ENCODE assay signal across 14 cellular contexts in the genomic region with DNA sequence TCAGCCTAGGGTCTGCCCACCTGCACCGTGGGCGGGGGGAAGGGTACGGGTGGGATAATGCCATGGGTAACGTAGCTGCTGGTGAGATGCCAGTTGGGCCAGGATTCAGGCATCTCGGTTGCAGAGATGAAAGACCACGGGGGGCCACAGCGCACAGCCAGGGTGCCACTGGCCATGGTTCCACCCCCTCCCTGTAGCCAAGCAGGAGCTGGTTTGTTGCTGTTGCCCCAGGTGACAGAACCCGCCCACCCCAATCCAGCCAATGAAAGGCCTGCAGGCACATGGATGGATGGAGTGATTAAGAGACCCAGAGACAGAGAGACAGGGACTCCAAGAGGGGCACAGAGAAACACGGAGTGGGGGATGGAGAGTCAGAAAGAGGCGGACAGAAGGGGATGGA. TPM values are rescaled to one million over a fixed set of nuclear protein-coding genes. Genes with fewer than 3 reads are reported as not detected.
DNase-seq lines count a peak whose midpoint lies in the region; ATAC-seq, FAIRE-seq and TF ChIP-seq lines count a peak whose summit lies in the region.
"Had no signal": no experiment of that assay in that cellular context is flagged by ENCODE, and none has a peak within 500 bp of the region (broad histone marks: within the 10 kb centered on the region; RNA-seq: fewer than 3 reads in every experiment).

No MANE protein-coding gene starts in this region.

- peak overlapping the region; percentile 70 for H3K4me3 Mint-ChIP-seq in mesothelial cell of epicardium

- peaks cover 4% of the 10 kb centered on the region; the same call in 1 of the 2 replicates for H4K20me1 ChIP-seq in K562 (replicated peaks; ENCODE audit: control insufficient read depth, insufficient read depth, low read length)

- H3K79me2 ChIP-seq in K562 (ENCODE audit: control insufficient read depth, insufficient read depth, low read length) = no peaks in the 10 kb centered on the region

- peaks cover 26% of the 10 kb centered on the region for H3K27me3 Mint-ChIP-seq in mesothelial cell of epicardium (ENCODE audit: low read depth)

- H3K9me3 ChIP-seq in K562 (replicated peaks; ENCODE audit: control insufficient read depth, insufficient read depth, low read depth, low read length) = no peaks in the 10 kb centered on the region
- H3K9me3 ChIP-seq in suprapubic skin = no peaks in the 10 kb centered on the region
- H3K9me3 ChIP-seq in aorta (ENCODE audit: control insufficient read depth, low read length) = no peaks in the 10 kb centered on the region
- H3K9me3 ChIP-seq: A549, thoracic aorta had no signal

- DNase-seq in NCI-H146 (lab: John Stamatoyannopoulos, UW) (peak; percentile 26), NCI-H146 treated with DMSO at 0.1 percent for 48 hours (lab: John Stamatoyannopoulos, UW; ENCODE audit: unreplicated experiment) (no peak), GM13977 (ENCODE audit: low spot score) (peak; percentile 68), K562 (ENCODE audit: extremely low read depth in 1 of 4, low spot score in 3 of 4) (peak; percentile 51 to 73 (median 66)), mesothelial cell of epicardium (ENCODE audit: low spot score in 2 of 2, unreplicated experiment in 2 of 2) (no peak), suprapubic skin (ENCODE audit: low spot score in 2 of 2) (no peak), SK-N-DZ (ENCODE audit: low spot score) (no peak), aorta (no peak)
- DNase-seq: dorsolateral prefrontal cortex, KG1, naive B cell, T-helper 1 cell had no signal

- WGBS in K562 (ENCODE audit: insufficient coverage, low coverage, missing lambda C conversion rate) = 11% methylated on average over 8 of the region's 10 CpGs
- WGBS in suprapubic skin = 37% methylated on average over 10 of the region's 10 CpGs
- 35 to 36% methylated on average over 10 of the region's 10 CpGs for WGBS in aorta, 2 donors

- H3K4me1 Mint-ChIP-seq in mesothelial cell of epicardium = peaks cover 22% of the 10 kb centered on the region

- FAIRE-seq in K562 (lab: Jason Lieb, UNC) = no peak
- FAIRE-seq: A549 had no signal

- H3K27ac Mint-ChIP-seq in mesothelial cell of epicardium = no peak overlapping the region

- H3K36me3 ChIP-seq in K562 (ENCODE audit: control insufficient read depth, insufficient read depth, low read length) (no peaks in the 10 kb centered on the region), suprapubic skin (no peaks in the 10 kb centered on the region), aorta (ENCODE audit: control insufficient read depth in 1 of 2, insufficient read depth in 2 of 2, low read length in 1 of 2) (no peaks in the 10 kb centered on the region)
- H3K36me3 ChIP-seq: thoracic aorta had no signal

- TF ChIP-seq POLR2A in K562 (conservative IDR thresholded peaks at IDR 0.05) (no peak), suprapubic skin (IDR thresholded peaks at IDR 0.05) (no peak)

- H3K9me1 ChIP-seq in K562 (ENCODE audit: control insufficient read depth, insufficient read depth, low read length) = no peaks in the 10 kb centered on the region

- TF ChIP-seq CTCF in GM13977 (IDR thresholded peaks at IDR 0.05; ENCODE audit: extremely low read depth, insufficient read depth, missing control alignments) (no peak), K562 (IDR thresholded peaks at IDR 0.05 in 2 of 3, conservative IDR thresholded peaks at IDR 0.05 in 1 of 3; ENCODE audit: insufficient read depth in 2 of 3, low read depth in 1 of 3, low read length in 3 of 3) (no peak), mesothelial cell of epicardium (IDR thresholded peaks at IDR 0.05; ENCODE audit: unreplicated experiment) (no peak), suprapubic skin (IDR thresholded peaks at IDR 0.05) (no peak)

- peaks cover 4% of the 10 kb centered on the region for H3K36me3 Mint-ChIP-seq in mesothelial cell of epicardium

- no peak overlapping the region for H2AFZ ChIP-seq in K562 (ENCODE audit: low read depth, low read length)

- ATAC-seq in K562 = peak; percentile 65
- ATAC-seq in aorta (ENCODE audit: low FRiP score) = no peak

- no peaks in the 10 kb centered on the region for H3K9me3 Mint-ChIP-seq in mesothelial cell of epicardium

- H3K4me3 ChIP-seq in K562 (no peak overlapping the region), suprapubic skin (no peak overlapping the region), aorta (ENCODE audit: low read length in 2 of 2) (no peak overlapping the region)

- in situ Hi-C loops in GM13977 (cut with MboI; ENCODE audit: low pct_unique_long_range_greater_than_20kb, low sequenced_read_pairs, unreplicated experiment) (no loop called here), K562 (cut with MboI) (no loop called here)

- no peak overlapping the region for H3K4me2 ChIP-seq in K562 (ENCODE audit: insufficient read depth, low read length)

- H3K27me3 ChIP-seq in K562 (ENCODE audit: control insufficient read depth in 2 of 2, insufficient read depth in 2 of 2, low read length in 2 of 2) = peaks cover 17 to 58% of the 10 kb centered on the region in 2 experiments; a peak in 3 of 5 replicates
- H3K27me3 ChIP-seq in suprapubic skin = peaks cover 31% of the 10 kb centered on the region
- no peaks in the 10 kb centered on the region for H3K27me3 ChIP-seq in aorta (ENCODE audit: control insufficient read depth in 1 of 2, insufficient read depth in 2 of 2, low read length in 1 of 2)

- H3K4me1 ChIP-seq in K562 (replicated peaks in 1 of 2; ENCODE audit: control insufficient read depth in 2 of 2, insufficient read depth in 2 of 2, low read length in 2 of 2) (peaks cover 2 to 34% of the 10 kb centered on the region in 2 experiments; a peak in 3 of 5 replicates), suprapubic skin (peaks cover 31% of the 10 kb centered on the region), aorta (ENCODE audit: control insufficient read depth in 1 of 2, insufficient read depth in 2 of 2, low read length in 2 of 2) (no peaks in the 10 kb centered on the region)

- CTCF ChIA-PET in K562 (lab: Yijun Ruan, JAX; ENCODE audit: low intra/inter-chr PET ratio) = no interaction called here

- no peak for TF ChIP-seq EP300 in K562 (IDR thresholded peaks at IDR 0.05; ENCODE audit: low read length)
- no peak for TF ChIP-seq EP300 in suprapubic skin (IDR thresholded peaks at IDR 0.05)

- TF ChIP-seq RAD21 in K562 (CRISPR knock-in tag; conservative IDR thresholded peaks at IDR 0.05 in 1 of 2, IDR thresholded peaks at IDR 0.05 in 1 of 2) = no peak

- H3K27ac ChIP-seq in K562 (ENCODE audit: extremely low read depth, low read depth, low read length) = no peak overlapping the region
- no peak overlapping the region for H3K27ac ChIP-seq in suprapubic skin
- no peak overlapping the region for H3K27ac ChIP-seq in aorta (ENCODE audit: low read depth in 1 of 2, low read length in 2 of 2)
- H3K27ac ChIP-seq: dorsolateral prefrontal cortex, thoracic aorta had no signal

- no peak overlapping the region for H3K9ac ChIP-seq in K562 (ENCODE audit: insufficient read depth in 1 of 2, low read depth in 2 of 2, low read length in 2 of 2)

- no TSS peak for BruUV-seq in K562 (replicated peaks; lab: Mats Ljungman, UMichigan)

- intact Hi-C loops in K562 (cut with micrococcal nuclease) = no loop called here
- intact Hi-C loops in aorta (cut with DNase I) = no loop called here

- POLR2A ChIA-PET in K562 (lab: Yijun Ruan, JAX) = no interaction called here

RNA-seq across cellular contexts. Expression of a gene that starts 1.0 kb away (rescaled TPM):
- total RNA-seq in K562 (2011; cell fraction: chromatin; rRNA removed; ENCODE audit: low replicate concordance) = not detected in 2 replicates
- total RNA-seq in K562 (2011; cell fraction: nucleolus; rRNA removed) = not detected in 2 replicates
- total RNA-seq in K562 (2011; cell fraction: nucleoplasm; rRNA removed) = not detected in 2 replicates
- not detected in 2 replicates for total RNA-seq in K562 (2014; rRNA removed)
- not detected in 2 replicates for total RNA-seq in K562 (2014; rRNA removed; fragmentation: Illumina TruSeq; extraction: Trizol)
- total RNA-seq in K562 (2015; rRNA removed; fragmentation: Illumina TruSeq; extraction: Trizol) = not detected in 2 replicates
- not detected in 2 replicates for total RNA-seq in K562 (2021)
- not detected in 2 replicates for polyA plus RNA-seq in K562 (2011; rRNA removed)
- 0.18 TPM in 1 of 2 replicates, not detected in the other for polyA plus RNA-seq in K562 (2011; cell fraction: cytosol; rRNA removed)
- polyA plus RNA-seq in K562 (2011; cell fraction: nucleus; rRNA removed) = 0.06 TPM in 1 of 2 replicates, not detected in the other
- polyA plus RNA-seq in K562 (2012) = 0.04 TPM in 1 of 2 replicates, not detected in the other
- not detected in 2 replicates for polyA plus RNA-seq in K562 (2014; fragmentation: Illumina TruSeq; extraction: Trizol)
- polyA plus RNA-seq in K562 (2014; fragmentation: Nextera tagmentation; extraction: Ambion mirVana) = not detected
- not detected in 2 replicates for polyA plus RNA-seq in K562 (2014; rRNA removed)
- polyA minus RNA-seq in K562 (2011; rRNA and poly(A)+ RNA removed) = not detected in 2 replicates
- not detected in 2 replicates for polyA minus RNA-seq in K562 (2011; cell fraction: cytosol; rRNA and poly(A)+ RNA removed)
- polyA minus RNA-seq in K562 (2011; cell fraction: nucleus; rRNA and poly(A)+ RNA removed) = not detected in 2 replicates
- 23.1 to 26.5 TPM (median 25.5 TPM) in 3 replicates for total RNA-seq in mesothelial cell of epicardium
- 10 to 100 TPM in 1 of 4 donors, 1 to 10 TPM in 3; 2.9 to 27.4 (median 4.3) TPM for total RNA-seq in suprapubic skin
- 0.03 TPM in 1 of 2 replicates, not detected in the other for polyA plus RNA-seq in SK-N-DZ (2014; cell fraction: cytosol; rRNA removed)
- polyA plus RNA-seq in SK-N-DZ (2014; cell fraction: nucleus; rRNA removed) = 1.0 and 2.3 TPM in 2 replicates
- total RNA-seq in aorta = not detected
- not detected for polyA plus RNA-seq in aorta
- total RNA-seq: thoracic aorta had no signal

RNA-seq across cellular contexts. Expression of a gene that starts 6.0 kb away (rescaled TPM):
- not detected in 2 replicates for total RNA-seq in K562 (2011; cell fraction: chromatin; rRNA removed; ENCODE audit: low replicate concordance)
- not detected in 2 replicates for total RNA-seq in K562 (2011; cell fraction: nucleolus; rRNA removed)
- not detected in 2 replicates for total RNA-seq in K562 (2011; cell fraction: nucleoplasm; rRNA removed)
- not detected in 2 replicates for total RNA-seq in K562 (2014; rRNA removed)
- total RNA-seq in K562 (2014; rRNA removed; fragmentation: Illumina TruSeq; extraction: Trizol) = not detected in 2 replicates
- not detected in 2 replicates for total RNA-seq in K562 (2015; rRNA removed; fragmentation: Illumina TruSeq; extraction: Trizol)
- not detected in 2 replicates for total RNA-seq in K562 (2021)
- polyA plus RNA-seq in K562 (2011; rRNA removed) = not detected in 2 replicates
- polyA plus RNA-seq in K562 (2011; cell fraction: cytosol; rRNA removed) = not detected in 2 replicates
- polyA plus RNA-seq in K562 (2011; cell fraction: nucleus; rRNA removed) = not detected in 2 replicates
- 0.18 TPM in 1 of 2 replicates, not detected in the other for polyA plus RNA-seq in K562 (2012)
- polyA plus RNA-seq in K562 (2014; fragmentation: Illumina TruSeq; extraction: Trizol) = not detected in 2 replicates
- not detected for polyA plus RNA-seq in K562 (2014; fragmentation: Nextera tagmentation; extraction: Ambion mirVana)
- polyA plus RNA-seq in K562 (2014; rRNA removed) = not detected in 2 replicates
- not detected in 2 replicates for polyA minus RNA-seq in K562 (2011; rRNA and poly(A)+ RNA removed)
- not detected in 2 replicates for polyA minus RNA-seq in K562 (2011; cell fraction: cytosol; rRNA and poly(A)+ RNA removed)
- polyA minus RNA-seq in K562 (2011; cell fraction: nucleus; rRNA and poly(A)+ RNA removed) = not detected in 2 replicates
- 48.5 to 50.8 TPM (median 49.6 TPM) in 3 replicates for total RNA-seq in mesothelial cell of epicardium
- total RNA-seq in suprapubic skin = 10 to 100 TPM in 2 of 4 donors, 1 to 10 TPM in 2; 7.8 to 22.5 (median 13.1) TPM
- polyA plus RNA-seq in SK-N-DZ (2014; cell fraction: cytosol; rRNA removed) = not detected in 2 replicates
- polyA plus RNA-seq in SK-N-DZ (2014; cell fraction: nucleus; rRNA removed) = not detected in 2 replicates
- total RNA-seq in aorta = not detected
- polyA plus RNA-seq in aorta = not detected
- total RNA-seq: dorsolateral prefrontal cortex, thoracic aorta had no signal

RNA-seq across cellular contexts. Expression of a gene that starts 9.7 kb away (rescaled TPM):
- not detected in 2 replicates for total RNA-seq in K562 (2011; cell fraction: chromatin; rRNA removed; ENCODE audit: low replicate concordance)
- total RNA-seq in K562 (2011; cell fraction: nucleolus; rRNA removed) = not detected in 2 replicates
- not detected in 2 replicates for total RNA-seq in K562 (2011; cell fraction: nucleoplasm; rRNA removed)
- total RNA-seq in K562 (2014; rRNA removed) (not detected in 2 replicates), K562 (2014; rRNA removed; fragmentation: Illumina TruSeq; extraction: Trizol) (not detected in 2 replicates), K562 (2015; rRNA removed; fragmentation: Illumina TruSeq; extraction: Trizol) (not detected in 2 replicates), K562 (2021) (not detected in 2 replicates), mesothelial cell of epicardium (0.29 to 0.31 TPM in 2 of 3 replicates, not detected in the other), suprapubic skin (not detected), aorta (not detected)
- polyA plus RNA-seq in K562 (2011; rRNA removed) (not detected in 2 replicates), K562 (2014; fragmentation: Illumina TruSeq; extraction: Trizol) (not detected in 2 replicates), K562 (2014; fragmentation: Nextera tagmentation; extraction: Ambion mirVana) (not detected), K562 (2014; rRNA removed) (not detected in 2 replicates), aorta (not detected)
- polyA plus RNA-seq in K562 (2011; cell fraction: cytosol; rRNA removed) = not detected in 2 replicates
- not detected in 2 replicates for polyA plus RNA-seq in K562 (2011; cell fraction: nucleus; rRNA removed)
- polyA plus RNA-seq in K562 (2012) = not detected in 2 replicates
- not detected in 2 replicates for polyA minus RNA-seq in K562 (2011; rRNA and poly(A)+ RNA removed)
- not detected in 2 replicates for polyA minus RNA-seq in K562 (2011; cell fraction: cytosol; rRNA and poly(A)+ RNA removed)
- not detected in 2 replicates for polyA minus RNA-seq in K562 (2011; cell fraction: nucleus; rRNA and poly(A)+ RNA removed)
- not detected in 2 replicates for polyA plus RNA-seq in SK-N-DZ (2014; cell fraction: cytosol; rRNA removed)
- not detected in 2 replicates for polyA plus RNA-seq in SK-N-DZ (2014; cell fraction: nucleus; rRNA removed)
- total RNA-seq: dorsolateral prefrontal cortex, thoracic aorta had no signal

RNA-seq across cellular contexts. Expression of a gene that starts 13.9 kb away (rescaled TPM):
- 0.12 TPM in 1 of 2 replicates, not detected in the other for total RNA-seq in K562 (2011; cell fraction: chromatin; rRNA removed; ENCODE audit: low replicate concordance)
- total RNA-seq in K562 (2011; cell fraction: nucleolus; rRNA removed) = 0.13 and 0.17 TPM in 2 replicates
- total RNA-seq in K562 (2011; cell fraction: nucleoplasm; rRNA removed) = 0.15 TPM in 1 of 2 replicates, not detected in the other
- total RNA-seq in K562 (2014; rRNA removed) (0.04 and 0.05 TPM in 2 replicates), K562 (2014; rRNA removed; fragmentation: Illumina TruSeq; extraction: Trizol) (0.04 TPM in 1 of 2 replicates, not detected in the other), K562 (2015; rRNA removed; fragmentation: Illumina TruSeq; extraction: Trizol) (not detected in 2 replicates), K562 (2021) (not detected in 2 replicates), mesothelial cell of epicardium (0.07 TPM in 1 of 3 replicates, not detected in the others), suprapubic skin (not detected), aorta (not detected)
- polyA plus RNA-seq in K562 (2011; rRNA removed) (not detected in 2 replicates), K562 (2014; fragmentation: Illumina TruSeq; extraction: Trizol) (0.04 TPM in 1 of 2 replicates, not detected in the other), K562 (2014; fragmentation: Nextera tagmentation; extraction: Ambion mirVana) (not detected), K562 (2014; rRNA removed) (not detected in 2 replicates), aorta (not detected)
- 0.01 TPM in 1 of 2 replicates, not detected in the other for polyA plus RNA-seq in K562 (2011; cell fraction: cytosol; rRNA removed)
- not detected in 2 replicates for polyA plus RNA-seq in K562 (2011; cell fraction: nucleus; rRNA removed)
- 0.01 and 0.04 TPM in 2 replicates for polyA plus RNA-seq in K562 (2012)
- 0.06 and 0.07 TPM in 2 replicates for polyA minus RNA-seq in K562 (2011; rRNA and poly(A)+ RNA removed)
- not detected in 2 replicates for polyA minus RNA-seq in K562 (2011; cell fraction: cytosol; rRNA and poly(A)+ RNA removed)
- not detected in 2 replicates for polyA minus RNA-seq in K562 (2011; cell fraction: nucleus; rRNA and poly(A)+ RNA removed)
- polyA plus RNA-seq in SK-N-DZ (2014; cell fraction: cytosol; rRNA removed) = not detected in 2 replicates
- polyA plus RNA-seq in SK-N-DZ (2014; cell fraction: nucleus; rRNA removed) = not detected in 2 replicates
- total RNA-seq: thoracic aorta had no signal
- polyA plus RNA-seq: A549 had no signal

RNA-seq across cellular contexts. Expression of a gene that starts 14.9 kb away (rescaled TPM):
- not detected in 2 replicates for total RNA-seq in K562 (2011; cell fraction: chromatin; rRNA removed; ENCODE audit: low replicate concordance)
- total RNA-seq in K562 (2011; cell fraction: nucleolus; rRNA removed) = not detected in 2 replicates
- total RNA-seq in K562 (2011; cell fraction: nucleoplasm; rRNA removed) = not detected in 2 replicates
- not detected in 2 replicates for total RNA-seq in K562 (2014; rRNA removed)
- total RNA-seq in K562 (2014; rRNA removed; fragmentation: Illumina TruSeq; extraction: Trizol) = not detected in 2 replicates
- not detected in 2 replicates for total RNA-seq in K562 (2015; rRNA removed; fragmentation: Illumina TruSeq; extraction: Trizol)
- total RNA-seq in K562 (2021) = not detected in 2 replicates
- polyA plus RNA-seq in K562 (2011; rRNA removed) = not detected in 2 replicates
- polyA plus RNA-seq in K562 (2011; cell fraction: cytosol; rRNA removed) = not detected in 2 replicates
- polyA plus RNA-seq in K562 (2011; cell fraction: nucleus; rRNA removed) = not detected in 2 replicates
- not detected in 2 replicates for polyA plus RNA-seq in K562 (2012)
- polyA plus RNA-seq in K562 (2014; fragmentation: Illumina TruSeq; extraction: Trizol) = not detected in 2 replicates
- not detected for polyA plus RNA-seq in K562 (2014; fragmentation: Nextera tagmentation; extraction: Ambion mirVana)
- polyA plus RNA-seq in K562 (2014; rRNA removed) = not detected in 2 replicates
- polyA minus RNA-seq in K562 (2011; rRNA and poly(A)+ RNA removed) = not detected in 2 replicates
- not detected in 2 replicates for polyA minus RNA-seq in K562 (2011; cell fraction: cytosol; rRNA and poly(A)+ RNA removed)
- polyA minus RNA-seq in K562 (2011; cell fraction: nucleus; rRNA and poly(A)+ RNA removed) = not detected in 2 replicates
- total RNA-seq in mesothelial cell of epicardium = 3.7 to 5.7 TPM (median 5.7 TPM) in 3 replicates
- 1 to 10 TPM in 1 of 4 donors, not detected in 3; 2.5 TPM for total RNA-seq in suprapubic skin
- not detected in 2 replicates for polyA plus RNA-seq in SK-N-DZ (2014; cell fraction: cytosol; rRNA removed)
- not detected in 2 replicates for polyA plus RNA-seq in SK-N-DZ (2014; cell fraction: nucleus; rRNA removed)
- not detected for total RNA-seq in aorta
- polyA plus RNA-seq in aorta = not detected
- total RNA-seq: dorsolateral prefrontal cortex, thoracic aorta had no signal

Comparison
In these comparisons a context has a peak if more than half of its experiments do, and no peak if none do; other contexts are left out.
1. DNase-seq: peak in NCI-H146 (single experiment), GM13977 (single experiment) and K562 (4 of 4); none in NCI-H146 treated with DMSO at 0.1 percent for 48 hours (single experiment), mesothelial cell of epicardium (0 of 2), suprapubic skin (0 of 2), SK-N-DZ (single experiment) and aorta (0 of 2).
2. RNA of a gene that starts 6.0 kb away (total RNA-seq): 48.5 to 50.8 TPM in mesothelial cell of epicardium and 7.8 to 22.5 TPM in suprapubic skin; not detected in K562 and not detected in aorta; every median in the first group is over 4 times any median in the second.